In the genomic region with DNA sequence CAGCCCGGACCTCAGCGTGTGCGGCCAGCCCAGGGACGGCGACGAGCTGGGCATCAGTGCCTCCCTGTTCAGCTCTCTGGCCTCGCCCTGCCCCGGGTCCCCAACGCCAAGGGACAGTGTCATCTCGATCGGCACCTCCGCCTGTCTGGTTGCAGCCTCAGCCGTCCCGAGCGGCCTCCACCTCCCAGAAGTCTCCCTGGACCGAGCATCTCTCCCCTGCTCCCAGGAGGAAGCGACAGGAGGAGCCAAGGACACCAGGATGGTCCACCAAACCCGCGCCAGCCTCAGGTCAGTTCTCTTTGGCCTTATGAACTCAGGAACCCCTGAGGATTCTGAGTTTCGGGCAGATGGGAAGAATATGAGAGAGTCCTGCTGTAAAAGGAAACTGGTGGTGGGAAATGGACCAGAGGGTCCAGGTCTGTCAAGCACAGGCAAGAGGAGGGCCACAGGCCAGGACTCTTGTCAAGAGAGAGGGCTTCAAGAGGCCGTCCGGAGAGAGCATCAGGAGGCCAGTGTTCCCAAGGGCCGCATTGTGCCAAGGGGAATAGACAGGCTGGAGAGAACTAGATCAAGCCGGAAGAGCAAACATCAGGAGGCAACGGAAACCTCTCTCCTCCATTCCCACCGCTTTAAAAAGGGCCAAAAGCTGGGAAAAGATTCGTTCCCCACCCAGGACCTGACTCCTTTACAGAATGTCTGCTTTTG, we compare ENCODE assay signal across 8 cellular contexts. TPM values are rescaled to one million over a fixed set of nuclear protein-coding genes. Genes with fewer than 3 reads are reported as not detected.
DNase-seq lines count a peak whose midpoint lies in the region; ATAC-seq and TF ChIP-seq lines count a peak whose summit lies in the region.

No MANE protein-coding gene starts in this region.

- CTCF ChIA-PET in Calu3 (lab: Charles Lee) = interaction anchor here (1.1 kb wide), 1 partner anchor 13 kb away, joined by 4 read pairs; no protein-coding TSS in a partner anchor

- no peaks in the 10 kb centered on the region for H3K27me3 Mint-ChIP-seq in Calu3 (ENCODE audit: unreplicated experiment)
- no peaks in the 10 kb centered on the region for H3K27me3 Mint-ChIP-seq in effector memory CD8-positive, alpha-beta T cell

- peak overlapping the region; percentile 88 for H3K4me3 Mint-ChIP-seq in Calu3 (ENCODE audit: low read depth, unreplicated experiment)
- H3K4me3 Mint-ChIP-seq in effector memory CD8-positive, alpha-beta T cell = peak overlapping the region; percentile 69 to 87

- H3K27me3 ChIP-seq in MG63 (no peaks in the 10 kb centered on the region), osteoblast (ENCODE audit: insufficient read depth, low read length) (no peaks in the 10 kb centered on the region)

- no peaks in the 10 kb centered on the region for H3K9me3 ChIP-seq in MG63
- no peaks in the 10 kb centered on the region for H3K9me3 ChIP-seq in osteoblast (ENCODE audit: low read depth, low read length)

- H3K36me3 Mint-ChIP-seq in Calu3 (ENCODE audit: insufficient read depth, unreplicated experiment) = peaks cover 54% of the 10 kb centered on the region
- peaks cover 35% of the 10 kb centered on the region for H3K36me3 Mint-ChIP-seq in effector memory CD8-positive, alpha-beta T cell (ENCODE audit: insufficient read depth)

- H3K9me3 Mint-ChIP-seq in Calu3 (ENCODE audit: low read depth, unreplicated experiment) = no peaks in the 10 kb centered on the region
- no peaks in the 10 kb centered on the region for H3K9me3 Mint-ChIP-seq in effector memory CD8-positive, alpha-beta T cell

- H3K4me3 ChIP-seq in MG63 (peak overlapping the region; percentile 93), osteoblast (ENCODE audit: insufficient read depth, low read length) (peak overlapping the region; percentile 100)

- H3K79me2 ChIP-seq in osteoblast (ENCODE audit: insufficient read depth, low read length) = peaks cover 53% of the 10 kb centered on the region

- TF ChIP-seq CTCF in Calu3 (IDR thresholded peaks at IDR 0.05; ENCODE audit: unreplicated experiment) (no peak), osteoblast (IDR thresholded peaks at IDR 0.05; ENCODE audit: extremely low read depth, low read depth, low read length) (no peak)

- H3K36me3 ChIP-seq in MG63 (peaks cover 15% of the 10 kb centered on the region), osteoblast (ENCODE audit: insufficient read depth, low read length) (peaks cover 11% of the 10 kb centered on the region)

- peaks cover 20% of the 10 kb centered on the region for H3K4me1 Mint-ChIP-seq in Calu3 (ENCODE audit: low read depth, unreplicated experiment)
- H3K4me1 Mint-ChIP-seq in effector memory CD8-positive, alpha-beta T cell (ENCODE audit: low read depth in 2 of 2) = peaks cover 18 to 24% of the 10 kb centered on the region in 2 donors

- H3K4me2 ChIP-seq in osteoblast (ENCODE audit: insufficient read depth, low read length) = peak overlapping the region; percentile 98

- H3K27ac Mint-ChIP-seq in Calu3 (ENCODE audit: unreplicated experiment) = peak overlapping the region; percentile 51
- H3K27ac Mint-ChIP-seq in effector memory CD8-positive, alpha-beta T cell = no peak overlapping the region

- H2AFZ ChIP-seq in osteoblast (ENCODE audit: low read length) = peak overlapping the region; percentile 100

- H3K27ac ChIP-seq in osteoblast (ENCODE audit: low read depth, low read length) = peak overlapping the region; percentile 53

- no TSS peak for BruUV-seq in Calu3 (replicated peaks; lab: Mats Ljungman, UMichigan)

- ATAC-seq in effector memory CD8-positive, alpha-beta T cell (replicated peaks) = no peak
- no peak for ATAC-seq in HG03571 (IDR thresholded peaks at IDR 0.05; ENCODE audit: unreplicated experiment)
- ATAC-seq in HG02885 (IDR thresholded peaks at IDR 0.05; ENCODE audit: poor library complexity, unreplicated experiment) = no peak
- ATAC-seq in GM19328 (IDR thresholded peaks at IDR 0.05; ENCODE audit: unreplicated experiment) = no peak

- intact Hi-C loops in Calu3 (cut with micrococcal nuclease; ENCODE audit: unreplicated experiment) = no loop called here

- peaks cover 34% of the 10 kb centered on the region for H3K4me1 ChIP-seq in osteoblast (ENCODE audit: insufficient read depth, low read length)

- DNase-seq in Calu3 (no peak), MG63 (no peak), osteoblast (ENCODE audit: insufficient read length, low spot score, missing footprints) (no peak), NCI-H1105 treated with DMSO at 0.1 percent for 48 hours (lab: John Stamatoyannopoulos, UW) (no peak)
- no peak for DNase-seq in effector memory CD8-positive, alpha-beta T cell

- H4K20me1 ChIP-seq in osteoblast (ENCODE audit: insufficient read depth, low read length) = peaks cover 4% of the 10 kb centered on the region

RNA-seq across cellular contexts. Expression of gene HASPIN, which starts 0.8 kb away (rescaled TPM):
- total RNA-seq in Calu3 (2022) (11.8 and 13.4 TPM in 2 replicates), osteoblast (1.4 and 1.5 TPM in 2 replicates)
- 6.9 and 13.0 TPM in 2 replicates for total RNA-seq in MG63 (2014; rRNA removed; shearing (Covaris generic); ENCODE audit: low replicate concordance)

RNA-seq across cellular contexts. Expression of gene P2RX5, which starts 28.6 kb away (rescaled TPM):
- total RNA-seq in Calu3 (2022) (11.1 and 11.6 TPM in 2 replicates), osteoblast (0.36 TPM in 1 of 2 replicates, not detected in the other)
- total RNA-seq in MG63 (2014; rRNA removed; shearing (Covaris generic); ENCODE audit: low replicate concordance) = 12.0 and 12.3 TPM in 2 replicates

RNA-seq across cellular contexts. Expression of gene EMC6, which starts 55.9 kb away (rescaled TPM):
- 38.2 and 42.9 TPM in 2 replicates for total RNA-seq in Calu3 (2022)
- total RNA-seq in MG63 (2014; rRNA removed; shearing (Covaris generic); ENCODE audit: low replicate concordance) = 2.4 and 23.4 TPM in 2 replicates
- 12.7 and 13.8 TPM in 2 replicates for total RNA-seq in osteoblast

RNA-seq across cellular contexts. Expression of gene TAX1BP3, which starts 56.1 kb away (rescaled TPM):
- total RNA-seq in Calu3 (2022) (63.9 and 66.1 TPM in 2 replicates), osteoblast (149 and 164 TPM in 2 replicates)
- 63.4 and 127 TPM in 2 replicates for total RNA-seq in MG63 (2014; rRNA removed; shearing (Covaris generic); ENCODE audit: low replicate concordance)
